ENCODE assay signal across 20 cellular contexts in genomic region chr7:99729501-99730261, GRCh38. TPM values are rescaled to one million over a fixed set of nuclear protein-coding genes. Genes with fewer than 3 reads are reported as not detected.
DNase-seq lines count a peak whose midpoint lies in the region; ATAC-seq, FAIRE-seq and TF ChIP-seq lines count a peak whose summit lies in the region.
"Had no signal": no experiment of that assay in that cellular context is flagged by ENCODE, and none has a peak within 500 bp of the region (broad histone marks: within the 10 kb centered on the region; RNA-seq: fewer than 3 reads in every experiment).

No MANE protein-coding gene starts in this region.

- H3K27me3 Mint-ChIP-seq in HFFc6 (ENCODE audit: insufficient read depth), result peaks cover 12% of the 10 kb centered on the region
- H3K27me3 Mint-ChIP-seq: stimulated activated naive CD8-positive, alpha-beta T cell treated with anti-CD3 and anti-CD28 coated beads, Interleukin-15, Interleukin-2, amounts not matched to agents 100 ng/mL and 50 ng/mL, for 24 hours had no signal

- no peak overlapping the region for H3K4me2 ChIP-seq in K562 (ENCODE audit: insufficient read depth, low read length)

- H3K9me3 ChIP-seq in K562 (replicated peaks; ENCODE audit: control insufficient read depth, insufficient read depth, low read depth, low read length), result no peaks in the 10 kb centered on the region
- no peaks in the 10 kb centered on the region for H3K9me3 ChIP-seq in kidney (ENCODE audit: control insufficient read depth in 1 of 2, low read length in 2 of 2)
- H3K9me3 ChIP-seq: spleen, vagina had no signal

- no peaks in the 10 kb centered on the region for H4K20me1 ChIP-seq in K562 (replicated peaks; ENCODE audit: control insufficient read depth, insufficient read depth, low read length)

- H3K4me1 ChIP-seq in K562 (replicated peaks in 1 of 2; ENCODE audit: control insufficient read depth in 2 of 2, insufficient read depth in 2 of 2, low read length in 2 of 2) (no peaks in the 10 kb centered on the region; a peak in 2 of 5 replicates), foreskin keratinocyte (peaks cover 17% of the 10 kb centered on the region), kidney (ENCODE audit: control insufficient read depth in 1 of 2, insufficient read depth in 1 of 2, low read depth in 1 of 2, low read length in 2 of 2) (no peaks in the 10 kb centered on the region)
- H3K4me1 ChIP-seq: spleen had no signal

- TF ChIP-seq POLR2A in K562 (conservative IDR thresholded peaks at IDR 0.05), result no peak

- no peaks in the 10 kb centered on the region for H3K9me1 ChIP-seq in K562 (ENCODE audit: control insufficient read depth, insufficient read depth, low read length)

- H3K36me3 ChIP-seq in K562 (ENCODE audit: control insufficient read depth, insufficient read depth, low read length), result no peaks in the 10 kb centered on the region
- no peaks in the 10 kb centered on the region for H3K36me3 ChIP-seq in kidney (ENCODE audit: control insufficient read depth in 1 of 2, insufficient read depth in 2 of 2, low read length in 2 of 2)
- H3K36me3 ChIP-seq: ovary, spleen, vagina had no signal

- in situ Hi-C loops in K562 (cut with MboI), result no loop called here

- no peak overlapping the region for H3K27ac Mint-ChIP-seq in HFFc6
- H3K27ac Mint-ChIP-seq: stimulated activated naive CD8-positive, alpha-beta T cell treated with anti-CD3 and anti-CD28 coated beads, Interleukin-15, Interleukin-2, amounts not matched to agents 100 ng/mL and 50 ng/mL, for 24 hours had no signal

- peak; percentile 41 for DNase-seq in HFFc6
- no peak for DNase-seq in K562 (ENCODE audit: extremely low read depth in 1 of 4, low spot score in 3 of 4)
- peak; percentile 76 to 88 for DNase-seq in foreskin keratinocyte
- DNase-seq in skeletal muscle cell (ENCODE audit: low read depth), result peak; percentile 8
- no peak for DNase-seq in NCI-H146 treated with DMSO at 0.1 percent for 48 hours (lab: John Stamatoyannopoulos, UW; ENCODE audit: unreplicated experiment)
- DNase-seq in kidney, result no peak
- DNase-seq: activated effector memory CD4-positive, alpha-beta T cell treated with anti-CD3 and anti-CD28 coated beads, Interleukin-2, amount 50 U/mL, for 16 hours; DMS153; NCI-H446 treated with DMSO at 0.1 percent for 48 hours; ovary; spleen; SW 1271 had no signal

- H3K4me1 Mint-ChIP-seq in HFFc6 (ENCODE audit: low read depth), result no peaks in the 10 kb centered on the region

- H3K9ac ChIP-seq in K562 (ENCODE audit: insufficient read depth in 1 of 2, low read depth in 2 of 2, low read length in 2 of 2) (no peak overlapping the region), kidney (ENCODE audit: low read length in 2 of 2) (no peak overlapping the region)

- H3K36me3 Mint-ChIP-seq in HFFc6 (ENCODE audit: low read depth), result no peaks in the 10 kb centered on the region

- CTCF ChIA-PET in K562 (lab: Yijun Ruan, JAX; ENCODE audit: low intra/inter-chr PET ratio), result no interaction called here

- no peaks in the 10 kb centered on the region for H3K79me2 ChIP-seq in K562 (ENCODE audit: control insufficient read depth, insufficient read depth, low read length)

- TF ChIP-seq CTCF in HFFc6 (IDR thresholded peaks at IDR 0.05) (no peak), K562 (IDR thresholded peaks at IDR 0.05 in 2 of 3, conservative IDR thresholded peaks at IDR 0.05 in 1 of 3; ENCODE audit: insufficient read depth in 2 of 3, low read depth in 1 of 3, low read length in 3 of 3) (no peak), foreskin keratinocyte (conservative IDR thresholded peaks at IDR 0.05) (no peak), kidney (IDR thresholded peaks at IDR 0.05; ENCODE audit: borderline replicate concordance, extremely low read depth, insufficient read depth) (no peak)

- no peaks in the 10 kb centered on the region for H3K9me3 Mint-ChIP-seq in HFFc6
- H3K9me3 Mint-ChIP-seq: stimulated activated naive CD8-positive, alpha-beta T cell treated with anti-CD3 and anti-CD28 coated beads, Interleukin-15, Interleukin-2, amounts not matched to agents 100 ng/mL and 50 ng/mL, for 24 hours had no signal

- no peak for TF ChIP-seq EP300 in K562 (IDR thresholded peaks at IDR 0.05; ENCODE audit: low read length)

- intact Hi-C loops in K562 (cut with micrococcal nuclease), result no loop called here
- intact Hi-C loops in kidney (cut with DNase I), result no loop called here

- ATAC-seq in K562 (no peak), foreskin keratinocyte (peak; percentile 75), HG03520 (IDR thresholded peaks at IDR 0.05; ENCODE audit: unreplicated experiment) (no peak), GM19467 (IDR thresholded peaks at IDR 0.05; ENCODE audit: unreplicated experiment) (no peak)

- H3K4me3 Mint-ChIP-seq in HFFc6, result no peak overlapping the region
- H3K4me3 Mint-ChIP-seq: stimulated activated naive CD8-positive, alpha-beta T cell treated with anti-CD3 and anti-CD28 coated beads, Interleukin-15, Interleukin-2, amounts not matched to agents 100 ng/mL and 50 ng/mL, for 24 hours had no signal

- no peak for TF ChIP-seq RAD21 in K562 (CRISPR knock-in tag; conservative IDR thresholded peaks at IDR 0.05 in 1 of 2, IDR thresholded peaks at IDR 0.05 in 1 of 2)

- H3K27ac ChIP-seq in K562 (ENCODE audit: extremely low read depth, low read depth, low read length) (no peak overlapping the region), foreskin keratinocyte (no peak overlapping the region), kidney (ENCODE audit: low read depth in 2 of 2, low read length in 2 of 2) (no peak overlapping the region)
- H3K27ac ChIP-seq: ovary, spleen, vagina had no signal

- H3K27me3 ChIP-seq in K562 (ENCODE audit: control insufficient read depth in 2 of 2, insufficient read depth in 2 of 2, low read length in 2 of 2) (no peaks in the 10 kb centered on the region), foreskin keratinocyte (no peaks in the 10 kb centered on the region)
- H3K27me3 ChIP-seq: ovary, spleen, vagina had no signal

- POLR2A ChIA-PET in K562 (lab: Yijun Ruan, JAX), result interaction anchor here (0.5 to 2.0 kb wide), 3 partner anchors 9 to 88 kb away, joined by 3 to 6 read pairs (median 3); no protein-coding TSS in a partner anchor

- FAIRE-seq in K562 (lab: Jason Lieb, UNC) (no peak), kidney (lab: Jason Lieb, UNC) (no peak)

- H3K4me3 ChIP-seq in K562 (no peak overlapping the region), skeletal muscle cell (ENCODE audit: low read depth, low read length) (no peak overlapping the region), kidney (ENCODE audit: low read length in 2 of 2) (no peak overlapping the region)
- H3K4me3 ChIP-seq: ovary, spleen, vagina had no signal

- H2AFZ ChIP-seq in K562 (ENCODE audit: low read depth, low read length), result no peak overlapping the region

- BruUV-seq in K562 (replicated peaks; lab: Mats Ljungman, UMichigan), result no TSS peak

- WGBS in K562 (ENCODE audit: insufficient coverage, low coverage, missing lambda C conversion rate), result 26% methylated on average over 5 of the region's 5 CpGs

RNA-seq across cellular contexts. Expression of gene CYP3A7, which starts 5.3 kb away (rescaled TPM):
- under 1 TPM in 1 of 6 experiments, not detected in 5; 0.09 TPM for total RNA-seq in HFFc6 (2021; fragmentation: NEBNext Ultra II Directional; extraction: Animal tissue kit (Norgen Biotek cat#: 25700))
- not detected in 2 replicates for total RNA-seq in K562 (2011; cell fraction: chromatin; rRNA removed; ENCODE audit: low replicate concordance)
- not detected in 2 replicates for total RNA-seq in K562 (2011; cell fraction: nucleolus; rRNA removed)
- not detected in 2 replicates for total RNA-seq in K562 (2011; cell fraction: nucleoplasm; rRNA removed)
- total RNA-seq in K562 (2014; rRNA removed) (not detected in 2 replicates), K562 (2014; rRNA removed; fragmentation: Illumina TruSeq; extraction: Trizol) (not detected in 2 replicates), K562 (2015; rRNA removed; fragmentation: Illumina TruSeq; extraction: Trizol) (not detected in 2 replicates), K562 (2021) (not detected in 2 replicates), foreskin keratinocyte (not detected in 2 replicates), kidney (not detected)
- polyA plus RNA-seq in K562 (2011; rRNA removed) (not detected in 2 replicates), K562 (2014; fragmentation: Illumina TruSeq; extraction: Trizol) (not detected in 2 replicates), K562 (2014; fragmentation: Nextera tagmentation; extraction: Ambion mirVana) (under 1 TPM in 1 of 2 experiments, not detected in 1; 0.20 TPM), K562 (2014; rRNA removed) (not detected in 2 replicates), foreskin keratinocyte (not detected in 2 replicates), kidney (ENCODE audit: insufficient read depth, low read depth, low replicate concordance) (0.69 TPM)
- polyA plus RNA-seq in K562 (2011; cell fraction: cytosol; rRNA removed), result not detected in 2 replicates
- polyA plus RNA-seq in K562 (2011; cell fraction: nucleus; rRNA removed), result not detected in 2 replicates
- not detected in 2 replicates for polyA plus RNA-seq in K562 (2012)
- polyA minus RNA-seq in K562 (2011; rRNA and poly(A)+ RNA removed), result not detected in 2 replicates
- polyA minus RNA-seq in K562 (2011; cell fraction: cytosol; rRNA and poly(A)+ RNA removed), result not detected in 2 replicates
- not detected in 2 replicates for polyA minus RNA-seq in K562 (2011; cell fraction: nucleus; rRNA and poly(A)+ RNA removed)
- total RNA-seq: activated CD8-positive, alpha-beta memory T cell treated with anti-CD3 and anti-CD28 coated beads for 36 hours; dermis microvascular lymphatic vessel endothelial cell; OCI-LY7; spleen; vagina had no signal
- polyA plus RNA-seq: BJ, spleen had no signal

RNA-seq across cellular contexts. Expression of gene CYP3A5, which starts 49.9 kb away (rescaled TPM):
- 1 to 10 TPM in 2 of 6 experiments, under 1 TPM in 4; 0.30 to 1.8 (median 0.48) TPM for total RNA-seq in HFFc6 (2021; fragmentation: NEBNext Ultra II Directional; extraction: Animal tissue kit (Norgen Biotek cat#: 25700))
- total RNA-seq in K562 (2011; cell fraction: chromatin; rRNA removed; ENCODE audit: low replicate concordance), result 9.6 and 11.2 TPM in 2 replicates
- total RNA-seq in K562 (2011; cell fraction: nucleolus; rRNA removed), result 4.3 and 5.0 TPM in 2 replicates
- 4.5 and 5.9 TPM in 2 replicates for total RNA-seq in K562 (2011; cell fraction: nucleoplasm; rRNA removed)
- total RNA-seq in K562 (2014; rRNA removed) (0.73 and 1.3 TPM in 2 replicates), K562 (2014; rRNA removed; fragmentation: Illumina TruSeq; extraction: Trizol) (1.3 and 1.7 TPM in 2 replicates), K562 (2015; rRNA removed; fragmentation: Illumina TruSeq; extraction: Trizol) (1.7 and 2.8 TPM in 2 replicates), K562 (2021) (0.96 and 1.5 TPM in 2 replicates), foreskin keratinocyte (1.1 and 1.9 TPM in 2 replicates), kidney (13.5 TPM)
- polyA plus RNA-seq in K562 (2011; rRNA removed) (0.98 and 1.5 TPM in 2 replicates), K562 (2014; fragmentation: Illumina TruSeq; extraction: Trizol) (1.1 and 1.2 TPM in 2 replicates), K562 (2014; fragmentation: Nextera tagmentation; extraction: Ambion mirVana) (1 to 10 TPM; 1.6 TPM), K562 (2014; rRNA removed) (1.5 and 1.6 TPM in 2 replicates), foreskin keratinocyte (0.41 and 0.91 TPM in 2 replicates), kidney (ENCODE audit: insufficient read depth, low read depth, low replicate concordance) (7.6 TPM)
- 0.27 and 1.0 TPM in 2 replicates for polyA plus RNA-seq in K562 (2011; cell fraction: cytosol; rRNA removed)
- polyA plus RNA-seq in K562 (2011; cell fraction: nucleus; rRNA removed), result 9.0 and 11.0 TPM in 2 replicates
- 2.6 and 5.5 TPM in 2 replicates for polyA plus RNA-seq in K562 (2012)
- 1.8 and 2.9 TPM in 2 replicates for polyA minus RNA-seq in K562 (2011; rRNA and poly(A)+ RNA removed)
- polyA minus RNA-seq in K562 (2011; cell fraction: cytosol; rRNA and poly(A)+ RNA removed), result 0.48 TPM in 1 of 2 replicates, not detected in the other
- polyA minus RNA-seq in K562 (2011; cell fraction: nucleus; rRNA and poly(A)+ RNA removed), result 5.1 and 7.3 TPM in 2 replicates
- total RNA-seq: dermis microvascular lymphatic vessel endothelial cell, OCI-LY7, spleen had no signal
- polyA plus RNA-seq: BJ had no signal

RNA-seq across cellular contexts. Expression of gene CYP3A4, which starts 54.3 kb away (rescaled TPM):
- not detected for total RNA-seq in HFFc6 (2021; fragmentation: NEBNext Ultra II Directional; extraction: Animal tissue kit (Norgen Biotek cat#: 25700))
- not detected in 2 replicates for total RNA-seq in K562 (2011; cell fraction: chromatin; rRNA removed; ENCODE audit: low replicate concordance)
- not detected in 2 replicates for total RNA-seq in K562 (2011; cell fraction: nucleolus; rRNA removed)
- not detected in 2 replicates for total RNA-seq in K562 (2011; cell fraction: nucleoplasm; rRNA removed)
- total RNA-seq in K562 (2014; rRNA removed) (not detected in 2 replicates), K562 (2014; rRNA removed; fragmentation: Illumina TruSeq; extraction: Trizol) (not detected in 2 replicates), K562 (2015; rRNA removed; fragmentation: Illumina TruSeq; extraction: Trizol) (not detected in 2 replicates), K562 (2021) (0.07 and 0.18 TPM in 2 replicates), foreskin keratinocyte (not detected in 2 replicates), kidney (not detected)
- polyA plus RNA-seq in K562 (2011; rRNA removed) (not detected in 2 replicates), K562 (2014; fragmentation: Illumina TruSeq; extraction: Trizol) (not detected in 2 replicates), K562 (2014; fragmentation: Nextera tagmentation; extraction: Ambion mirVana) (under 1 TPM in 1 of 2 experiments, not detected in 1; 0.08 TPM), K562 (2014; rRNA removed) (not detected in 2 replicates), foreskin keratinocyte (not detected in 2 replicates), kidney (ENCODE audit: insufficient read depth, low read depth, low replicate concordance) (0.37 TPM)
- polyA plus RNA-seq in K562 (2011; cell fraction: cytosol; rRNA removed), result not detected in 2 replicates
- not detected in 2 replicates for polyA plus RNA-seq in K562 (2011; cell fraction: nucleus; rRNA removed)
- not detected in 2 replicates for polyA plus RNA-seq in K562 (2012)
- polyA minus RNA-seq in K562 (2011; rRNA and poly(A)+ RNA removed), result not detected in 2 replicates
- polyA minus RNA-seq in K562 (2011; cell fraction: cytosol; rRNA and poly(A)+ RNA removed), result not detected in 2 replicates
- polyA minus RNA-seq in K562 (2011; cell fraction: nucleus; rRNA and poly(A)+ RNA removed), result not detected in 2 replicates
- total RNA-seq: activated CD8-positive, alpha-beta memory T cell treated with anti-CD3 and anti-CD28 coated beads for 36 hours; dermis microvascular lymphatic vessel endothelial cell; OCI-LY7; spleen; vagina had no signal
- polyA plus RNA-seq: BJ, spleen had no signal

Comparison
In these comparisons a context has a peak if more than half of its experiments do, and no peak if none do; other contexts are left out.
1. DNase-seq: peak in HFFc6 (single experiment), foreskin keratinocyte (2 of 2) and skeletal muscle cell (single experiment); none in K562 (0 of 4), NCI-H146 treated with DMSO at 0.1 percent for 48 hours (single experiment) and kidney (single experiment).